ENCODE assay signal across 8 cellular contexts in the genomic region with DNA sequence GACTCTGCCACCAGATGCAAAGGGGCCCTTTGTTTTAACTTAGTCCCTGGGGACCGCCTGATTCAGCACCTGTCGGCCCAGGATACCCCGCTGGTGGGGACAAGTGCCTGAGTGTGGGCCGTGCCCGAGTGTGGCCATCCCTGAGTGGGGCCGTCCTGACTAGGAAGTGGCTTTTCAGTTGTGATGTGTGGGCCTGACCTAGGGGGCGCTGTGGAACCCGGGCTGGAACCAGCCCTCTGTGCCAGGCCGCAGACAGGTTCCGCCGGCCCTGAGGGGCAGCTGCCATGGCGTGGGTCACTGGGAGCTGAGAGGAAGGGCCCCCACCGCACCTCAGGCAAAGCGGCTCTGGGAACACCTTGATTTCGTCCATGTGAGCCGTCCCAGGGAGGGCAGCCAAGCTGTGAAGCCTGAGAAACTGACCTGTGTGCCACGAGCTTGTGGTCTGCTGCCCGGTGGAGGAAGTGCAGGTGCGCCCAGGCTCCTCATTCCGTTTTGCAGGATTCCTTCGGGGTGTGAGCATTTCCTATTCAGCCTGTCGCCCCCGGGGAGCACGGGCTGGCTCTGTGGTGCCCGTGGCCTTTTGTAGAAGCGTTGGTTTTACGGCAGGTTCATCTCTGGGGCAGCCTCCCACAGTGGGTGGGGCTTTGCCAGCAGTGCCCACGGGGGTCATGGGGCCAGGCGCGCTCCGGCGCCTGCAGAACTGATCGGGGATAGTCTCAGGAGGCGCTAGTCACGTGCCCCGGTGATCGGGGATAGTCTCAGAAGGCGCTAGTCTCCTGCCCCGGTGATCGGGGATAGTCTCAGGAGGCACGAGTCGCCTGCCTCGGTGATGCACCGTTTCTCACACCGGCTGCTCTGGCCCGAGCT. TPM values are rescaled to one million over a fixed set of nuclear protein-coding genes. Genes with fewer than 3 reads are reported as not detected.
DNase-seq lines count a peak whose midpoint lies in the region; ATAC-seq and TF ChIP-seq lines count a peak whose summit lies in the region.

No MANE protein-coding gene starts in this region.

- peak; percentile 52 for TF ChIP-seq CTCF in MM.1S (IDR thresholded peaks at IDR 0.05; ENCODE audit: low read length)
- TF ChIP-seq CTCF in VCaP (conservative IDR thresholded peaks at IDR 0.05), result peak; percentile 49
- peak; percentile 37 for TF ChIP-seq CTCF in coronary artery (IDR thresholded peaks at IDR 0.05)

- H3K9ac ChIP-seq in MM.1S (ENCODE audit: low read length), result no peak overlapping the region

- no peaks in the 10 kb centered on the region for H3K9me3 ChIP-seq in MM.1S (replicated peaks; ENCODE audit: insufficient read depth, low read length)

- H4K20me1 ChIP-seq in MM.1S (ENCODE audit: insufficient read depth, low read length), result peaks cover 16% of the 10 kb centered on the region

- no peaks in the 10 kb centered on the region for H3K9me2 ChIP-seq in MM.1S (replicated peaks; ENCODE audit: insufficient read depth, low read length)

- H3F3A ChIP-seq in MM.1S (ENCODE audit: insufficient read depth, low read length), result peaks cover 31% of the 10 kb centered on the region

- no peaks in the 10 kb centered on the region for H3K27me3 Mint-ChIP-seq in stimulated activated naive CD8-positive, alpha-beta T cell treated with anti-CD3 and anti-CD28 coated beads, Interleukin-15, Interleukin-2, amounts not matched to agents 100 ng/mL and 50 ng/mL, for 24 hours

- no peaks in the 10 kb centered on the region for H3K9me3 Mint-ChIP-seq in stimulated activated naive CD8-positive, alpha-beta T cell treated with anti-CD3 and anti-CD28 coated beads, Interleukin-15, Interleukin-2, amounts not matched to agents 100 ng/mL and 50 ng/mL, for 24 hours

- H3K4me2 ChIP-seq in MM.1S (ENCODE audit: low read depth, low read length), result no peak overlapping the region

- H3K36me3 Mint-ChIP-seq in stimulated activated naive CD8-positive, alpha-beta T cell treated with anti-CD3 and anti-CD28 coated beads, Interleukin-15, Interleukin-2, amounts not matched to agents 100 ng/mL and 50 ng/mL, for 24 hours (ENCODE audit: low read depth), result peaks cover 40% of the 10 kb centered on the region

- H3K79me2 ChIP-seq in MM.1S (ENCODE audit: low read length), result peaks cover 22% of the 10 kb centered on the region

- H2AFZ ChIP-seq in MM.1S (ENCODE audit: low read length), result no peak overlapping the region

- no peaks in the 10 kb centered on the region for H3K36me3 ChIP-seq in MM.1S (replicated peaks; ENCODE audit: insufficient read depth, low read length)

- H3K27ac Mint-ChIP-seq in stimulated activated naive CD8-positive, alpha-beta T cell treated with anti-CD3 and anti-CD28 coated beads, Interleukin-15, Interleukin-2, amounts not matched to agents 100 ng/mL and 50 ng/mL, for 24 hours, result peak overlapping the region; percentile 74

- H3K4me3 ChIP-seq in MM.1S (ENCODE audit: low read length) (no peak overlapping the region), coronary artery (peak overlapping the region; percentile 48)

- H3K27ac ChIP-seq in MM.1S (ENCODE audit: low read length) (peak overlapping the region; percentile 18; the same call in 1 of the 2 replicates), VCaP (peak overlapping the region; percentile 43), coronary artery (peak overlapping the region in 1 of 2 donors; percentile 42)

- peaks cover 46% of the 10 kb centered on the region for H3K4me1 Mint-ChIP-seq in stimulated activated naive CD8-positive, alpha-beta T cell treated with anti-CD3 and anti-CD28 coated beads, Interleukin-15, Interleukin-2, amounts not matched to agents 100 ng/mL and 50 ng/mL, for 24 hours (ENCODE audit: low read depth)

- H3K27me3 ChIP-seq in MM.1S (replicated peaks; ENCODE audit: insufficient read depth, low read length), result no peaks in the 10 kb centered on the region

- peaks cover 8% of the 10 kb centered on the region; the same call in 1 of the 2 replicates for H3K4me1 ChIP-seq in MM.1S (ENCODE audit: low read length)

- H3K4me3 Mint-ChIP-seq in stimulated activated naive CD8-positive, alpha-beta T cell treated with anti-CD3 and anti-CD28 coated beads, Interleukin-15, Interleukin-2, amounts not matched to agents 100 ng/mL and 50 ng/mL, for 24 hours, result peak overlapping the region; percentile 1

- no peak for ATAC-seq in GM18870 (IDR thresholded peaks at IDR 0.05; ENCODE audit: unreplicated experiment)

- peak; percentile 27 for DNase-seq in GDM1 (lab: John Stamatoyannopoulos, UW)
- DNase-seq in MM.1S, result peak; percentile 35
- DNase-seq in coronary artery (ENCODE audit: low spot score), result peak; percentile 76
- peak; percentile 32 to 61 for DNase-seq in lung microvascular endothelial cell (ENCODE audit: low read depth in 2 of 2)
- no peak for DNase-seq in NCI-H1048 (lab: John Stamatoyannopoulos, UW)

RNA-seq across cellular contexts. Expression of a gene that starts 5.3 kb away (rescaled TPM):
- 2,557 and 4,242 TPM in 2 replicates for total RNA-seq in lung microvascular endothelial cell

RNA-seq across cellular contexts. Expression of a gene that starts 9.8 kb away (rescaled TPM):
- 1.2 and 3.5 TPM in 2 replicates for total RNA-seq in lung microvascular endothelial cell

RNA-seq across cellular contexts. Expression of a gene that starts 47.7 kb away (rescaled TPM):
- total RNA-seq in lung microvascular endothelial cell, result 0.20 and 0.44 TPM in 2 replicates

RNA-seq across cellular contexts. Expression of a gene that starts 57.5 kb away (rescaled TPM):
- total RNA-seq in lung microvascular endothelial cell, result 75.8 and 94.6 TPM in 2 replicates
